In the genomic region with DNA sequence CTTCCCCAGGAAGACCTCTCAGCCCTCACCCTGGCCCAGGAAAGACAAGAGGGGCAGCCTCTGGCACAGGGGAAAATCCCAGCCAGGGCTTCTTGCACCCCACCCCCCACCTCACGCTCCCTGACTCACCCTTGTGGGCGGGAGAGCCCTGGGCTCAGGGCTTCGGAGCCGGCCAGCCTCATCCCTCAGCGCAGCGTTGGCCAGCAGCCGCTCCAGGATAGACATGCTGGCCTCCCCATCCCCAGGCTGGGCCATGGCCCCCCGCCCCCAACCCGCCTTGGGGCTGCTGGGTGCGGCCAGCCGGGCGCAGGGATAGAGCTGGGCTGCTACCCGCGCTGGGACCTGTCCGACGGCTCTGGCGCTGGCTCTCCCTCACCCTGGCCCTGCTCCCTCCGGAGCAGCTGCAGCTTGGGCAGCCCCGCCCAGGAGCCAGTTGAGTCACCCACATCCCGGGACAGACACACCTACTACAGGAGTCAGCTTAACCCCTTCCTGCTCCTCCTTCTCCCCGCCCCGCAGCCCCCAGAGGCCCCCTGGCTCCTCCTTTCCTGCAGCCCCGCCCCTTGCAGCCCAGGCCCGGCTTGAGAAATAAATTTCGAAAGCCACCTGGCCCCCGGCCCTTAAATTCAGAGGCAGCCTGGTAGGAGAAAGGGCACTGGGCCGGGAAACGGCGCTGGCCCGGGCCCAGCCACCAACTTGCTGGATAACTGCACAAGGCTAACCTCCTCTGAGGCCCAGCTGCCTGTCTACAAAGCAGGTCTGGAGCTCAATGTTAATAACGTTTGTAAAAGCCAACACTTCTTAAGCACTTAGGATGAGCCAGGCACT, we compare ENCODE assay signal across 1 cellular context.
TF ChIP-seq lines count a peak whose summit lies in the region.

No MANE protein-coding gene starts in this region.

TF ChIP-seq in HEK293, 187 proteins besides CTCF, POLR2A, EP300 and RAD21 (continued from another document and continues in another):
- TF ChIP-seq ZNF530 (tag by site-specific recombination; IDR thresholded peaks at IDR 0.05; ENCODE audit: low read depth) (no peak), ZNF121 (tag by site-specific recombination; IDR thresholded peaks at IDR 0.05) (no peak), TCF7L2 (IDR thresholded peaks at IDR 0.05; ENCODE audit: borderline replicate concordance, low read depth, low read length) (no peak), ZNF664 (tag by site-specific recombination; IDR thresholded peaks at IDR 0.05) (no peak), ZNF202 (tag by site-specific recombination; IDR thresholded peaks at IDR 0.05; ENCODE audit: borderline replicate concordance) (no peak), SP7 (tag by site-specific recombination; IDR thresholded peaks at IDR 0.05) (0 out of 2 replicates have a peak, but pooled peaks have one; percentile 41), ZNF426 (tag by site-specific recombination; IDR thresholded peaks at IDR 0.05) (no peak), MYNN (tag by site-specific recombination; IDR thresholded peaks at IDR 0.05; ENCODE audit: borderline replicate concordance) (no peak), ZBTB17 (tag by site-specific recombination; IDR thresholded peaks at IDR 0.05) (no peak), ZNF146 (tag by site-specific recombination; IDR thresholded peaks at IDR 0.05) (no peak), ZNF791 (tag by site-specific recombination; IDR thresholded peaks at IDR 0.05) (no peak), ZNF248 (tag by site-specific recombination; IDR thresholded peaks at IDR 0.05) (no peak), ZNF76 (tag by site-specific recombination; IDR thresholded peaks at IDR 0.05; ENCODE audit: borderline replicate concordance, low read depth) (no peak), ZBTB20 (tag by site-specific recombination; IDR thresholded peaks at IDR 0.05) (peak; percentile 39; the same call in 1 of the 2 replicates), ZNF221 (tag by site-specific recombination; IDR thresholded peaks at IDR 0.05; ENCODE audit: borderline replicate concordance) (no peak), FEZF1 (tag by site-specific recombination; IDR thresholded peaks at IDR 0.05) (no peak), ZNF701 (tag by site-specific recombination; IDR thresholded peaks at IDR 0.05) (no peak), ZNF274 (IDR thresholded peaks at IDR 0.05; ENCODE audit: low read length) (no peak), ZNF274 (tag by site-specific recombination; IDR thresholded peaks at IDR 0.05; ENCODE audit: borderline replicate concordance) (no peak), ZNF544 (tag by site-specific recombination; IDR thresholded peaks at IDR 0.05) (no peak), SETDB1 (IDR thresholded peaks at IDR 0.05; ENCODE audit: insufficient read length, low read length) (no peak), KLF16 (tag by site-specific recombination; IDR thresholded peaks at IDR 0.05) (peak; percentile 51; the same call in 1 of the 2 replicates), ZNF510 (tag by site-specific recombination; IDR thresholded peaks at IDR 0.05; ENCODE audit: insufficient replicate concordance) (no peak), ZBTB1 (tag by site-specific recombination; IDR thresholded peaks at IDR 0.05) (no peak), ZNF768 (tag by site-specific recombination; IDR thresholded peaks at IDR 0.05) (no peak), ZNF837 (tag by site-specific recombination; IDR thresholded peaks at IDR 0.05) (no peak), ZNF394 (tag by site-specific recombination; IDR thresholded peaks at IDR 0.05; ENCODE audit: borderline replicate concordance) (peak; percentile 70; the same call in 1 of the 2 replicates), BCL11A (tag by site-specific recombination; IDR thresholded peaks at IDR 0.05; ENCODE audit: low read depth) (no peak), ZNF596 (tag by site-specific recombination; IDR thresholded peaks at IDR 0.05) (no peak), ZNF341 (tag by site-specific recombination; IDR thresholded peaks at IDR 0.05; ENCODE audit: low read depth) (peak; percentile 73), GLI4 (tag by site-specific recombination; IDR thresholded peaks at IDR 0.05) (no peak), ZNF10 (tag by site-specific recombination; IDR thresholded peaks at IDR 0.05) (no peak), ZXDB (tag by site-specific recombination; IDR thresholded peaks at IDR 0.05) (no peak), ZNF16 (tag by site-specific recombination; IDR thresholded peaks at IDR 0.05; ENCODE audit: low read depth) (no peak), ZNF670 (tag by site-specific recombination; IDR thresholded peaks at IDR 0.05; ENCODE audit: low read depth) (no peak), GLIS1 (tag by site-specific recombination; IDR thresholded peaks at IDR 0.05) (no peak), ZNF621 (tag by site-specific recombination; IDR thresholded peaks at IDR 0.05) (no peak), WT1 (tag by site-specific recombination; IDR thresholded peaks at IDR 0.05) (no peak), GLIS2 (tag by site-specific recombination; IDR thresholded peaks at IDR 0.05) (peak; percentile 45), ZNF214 (tag by site-specific recombination; IDR thresholded peaks at IDR 0.05; ENCODE audit: borderline replicate concordance) (no peak), ZNF658 (tag by site-specific recombination; IDR thresholded peaks at IDR 0.05) (no peak), ZNF623 (tag by site-specific recombination; IDR thresholded peaks at IDR 0.05) (no peak), ZNF555 (tag by site-specific recombination; conservative IDR thresholded peaks at IDR 0.05) (no peak), ZNF677 (tag by site-specific recombination; IDR thresholded peaks at IDR 0.05) (no peak), ZNF404 (tag by site-specific recombination; IDR thresholded peaks at IDR 0.05) (no peak)
- TF ChIP-seq, protein P1, sequence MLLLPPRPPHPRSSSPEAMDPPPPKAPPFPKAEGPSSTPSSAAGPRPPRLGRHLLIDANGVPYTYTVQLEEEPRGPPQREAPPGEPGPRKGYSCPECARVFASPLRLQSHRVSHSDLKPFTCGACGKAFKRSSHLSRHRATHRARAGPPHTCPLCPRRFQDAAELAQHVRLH (tag by site-specific recombination; IDR thresholded peaks at IDR 0.05) = no peak
- TF ChIP-seq, protein P2, sequence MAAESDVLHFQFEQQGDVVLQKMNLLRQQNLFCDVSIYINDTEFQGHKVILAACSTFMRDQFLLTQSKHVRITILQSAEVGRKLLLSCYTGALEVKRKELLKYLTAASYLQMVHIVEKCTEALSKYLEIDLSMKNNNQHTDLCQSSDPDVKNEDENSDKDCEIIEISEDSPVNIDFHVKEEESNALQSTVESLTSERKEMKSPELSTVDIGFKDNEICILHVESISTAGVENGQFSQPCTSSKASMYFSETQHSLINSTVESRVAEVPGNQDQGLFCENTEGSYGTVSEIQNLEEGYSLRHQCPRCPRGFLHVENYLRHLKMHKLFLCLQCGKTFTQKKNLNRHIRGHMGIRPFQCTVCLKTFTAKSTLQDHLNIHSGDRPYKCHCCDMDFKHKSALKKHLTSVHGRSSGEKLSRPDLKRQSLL (tag by site-specific recombination; IDR thresholded peaks at IDR 0.05) = peak; percentile 86
- TF ChIP-seq, protein P3, sequence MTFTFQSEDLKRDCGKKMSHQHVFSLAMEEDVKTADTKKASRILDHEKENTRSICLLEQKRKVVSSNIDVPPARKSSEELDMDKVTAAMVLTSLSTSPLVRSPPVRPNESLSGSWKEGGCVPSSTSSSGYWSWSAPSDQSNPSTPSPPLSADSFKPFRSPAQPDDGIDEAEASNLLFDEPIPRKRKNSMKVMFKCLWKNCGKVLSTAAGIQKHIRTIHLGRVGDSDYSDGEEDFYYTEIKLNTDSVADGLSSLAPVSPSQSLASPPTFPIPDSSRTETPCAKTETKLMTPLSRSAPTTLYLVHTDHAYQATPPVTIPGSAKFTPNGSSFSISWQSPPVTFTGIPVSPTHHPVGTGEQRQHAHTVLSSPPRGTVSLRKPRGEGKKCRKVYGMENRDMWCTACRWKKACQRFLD (tag by site-specific recombination; IDR thresholded peaks at IDR 0.05) = no peak
- TF ChIP-seq, protein P4, sequence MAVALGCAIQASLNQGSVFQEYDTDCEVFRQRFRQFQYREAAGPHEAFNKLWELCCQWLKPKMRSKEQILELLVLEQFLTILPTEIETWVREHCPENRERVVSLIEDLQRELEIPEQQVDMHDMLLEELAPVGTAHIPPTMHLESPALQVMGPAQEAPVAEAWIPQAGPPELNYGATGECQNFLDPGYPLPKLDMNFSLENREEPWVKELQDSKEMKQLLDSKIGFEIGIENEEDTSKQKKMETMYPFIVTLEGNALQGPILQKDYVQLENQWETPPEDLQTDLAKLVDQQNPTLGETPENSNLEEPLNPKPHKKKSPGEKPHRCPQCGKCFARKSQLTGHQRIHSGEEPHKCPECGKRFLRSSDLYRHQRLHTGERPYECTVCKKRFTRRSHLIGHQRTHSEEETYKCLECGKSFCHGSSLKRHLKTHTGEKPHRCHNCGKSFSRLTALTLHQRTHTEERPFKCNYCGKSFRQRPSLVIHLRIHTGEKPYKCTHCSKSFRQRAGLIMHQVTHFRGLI (tag by site-specific recombination; IDR thresholded peaks at IDR 0.05) = peak; percentile 81
- TF ChIP-seq, protein P5, sequence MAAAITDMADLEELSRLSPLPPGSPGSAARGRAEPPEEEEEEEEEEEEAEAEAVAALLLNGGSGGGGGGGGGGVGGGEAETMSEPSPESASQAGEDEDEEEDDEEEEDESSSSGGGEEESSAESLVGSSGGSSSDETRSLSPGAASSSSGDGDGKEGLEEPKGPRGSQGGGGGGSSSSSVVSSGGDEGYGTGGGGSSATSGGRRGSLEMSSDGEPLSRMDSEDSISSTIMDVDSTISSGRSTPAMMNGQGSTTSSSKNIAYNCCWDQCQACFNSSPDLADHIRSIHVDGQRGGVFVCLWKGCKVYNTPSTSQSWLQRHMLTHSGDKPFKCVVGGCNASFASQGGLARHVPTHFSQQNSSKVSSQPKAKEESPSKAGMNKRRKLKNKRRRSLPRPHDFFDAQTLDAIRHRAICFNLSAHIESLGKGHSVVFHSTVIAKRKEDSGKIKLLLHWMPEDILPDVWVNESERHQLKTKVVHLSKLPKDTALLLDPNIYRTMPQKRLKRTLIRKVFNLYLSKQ (tag by site-specific recombination; IDR thresholded peaks at IDR 0.05; ENCODE audit: borderline replicate concordance) = no peak
- TF ChIP-seq, protein P6, sequence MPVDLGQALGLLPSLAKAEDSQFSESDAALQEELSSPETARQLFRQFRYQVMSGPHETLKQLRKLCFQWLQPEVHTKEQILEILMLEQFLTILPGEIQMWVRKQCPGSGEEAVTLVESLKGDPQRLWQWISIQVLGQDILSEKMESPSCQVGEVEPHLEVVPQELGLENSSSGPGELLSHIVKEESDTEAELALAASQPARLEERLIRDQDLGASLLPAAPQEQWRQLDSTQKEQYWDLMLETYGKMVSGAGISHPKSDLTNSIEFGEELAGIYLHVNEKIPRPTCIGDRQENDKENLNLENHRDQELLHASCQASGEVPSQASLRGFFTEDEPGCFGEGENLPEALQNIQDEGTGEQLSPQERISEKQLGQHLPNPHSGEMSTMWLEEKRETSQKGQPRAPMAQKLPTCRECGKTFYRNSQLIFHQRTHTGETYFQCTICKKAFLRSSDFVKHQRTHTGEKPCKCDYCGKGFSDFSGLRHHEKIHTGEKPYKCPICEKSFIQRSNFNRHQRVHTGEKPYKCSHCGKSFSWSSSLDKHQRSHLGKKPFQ (tag by site-specific recombination; IDR thresholded peaks at IDR 0.05) = no peak
- TF ChIP-seq, protein P7, sequence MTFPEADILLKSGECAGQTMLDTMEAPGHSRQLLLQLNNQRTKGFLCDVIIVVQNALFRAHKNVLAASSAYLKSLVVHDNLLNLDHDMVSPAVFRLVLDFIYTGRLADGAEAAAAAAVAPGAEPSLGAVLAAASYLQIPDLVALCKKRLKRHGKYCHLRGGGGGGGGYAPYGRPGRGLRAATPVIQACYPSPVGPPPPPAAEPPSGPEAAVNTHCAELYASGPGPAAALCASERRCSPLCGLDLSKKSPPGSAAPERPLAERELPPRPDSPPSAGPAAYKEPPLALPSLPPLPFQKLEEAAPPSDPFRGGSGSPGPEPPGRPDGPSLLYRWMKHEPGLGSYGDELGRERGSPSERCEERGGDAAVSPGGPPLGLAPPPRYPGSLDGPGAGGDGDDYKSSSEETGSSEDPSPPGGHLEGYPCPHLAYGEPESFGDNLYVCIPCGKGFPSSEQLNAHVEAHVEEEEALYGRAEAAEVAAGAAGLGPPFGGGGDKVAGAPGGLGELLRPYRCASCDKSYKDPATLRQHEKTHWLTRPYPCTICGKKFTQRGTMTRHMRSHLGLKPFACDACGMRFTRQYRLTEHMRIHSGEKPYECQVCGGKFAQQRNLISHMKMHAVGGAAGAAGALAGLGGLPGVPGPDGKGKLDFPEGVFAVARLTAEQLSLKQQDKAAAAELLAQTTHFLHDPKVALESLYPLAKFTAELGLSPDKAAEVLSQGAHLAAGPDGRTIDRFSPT (tag by site-specific recombination; IDR thresholded peaks at IDR 0.05) = peak; percentile 14; the same call in 1 of the 2 replicates
- TF ChIP-seq, protein P8, sequence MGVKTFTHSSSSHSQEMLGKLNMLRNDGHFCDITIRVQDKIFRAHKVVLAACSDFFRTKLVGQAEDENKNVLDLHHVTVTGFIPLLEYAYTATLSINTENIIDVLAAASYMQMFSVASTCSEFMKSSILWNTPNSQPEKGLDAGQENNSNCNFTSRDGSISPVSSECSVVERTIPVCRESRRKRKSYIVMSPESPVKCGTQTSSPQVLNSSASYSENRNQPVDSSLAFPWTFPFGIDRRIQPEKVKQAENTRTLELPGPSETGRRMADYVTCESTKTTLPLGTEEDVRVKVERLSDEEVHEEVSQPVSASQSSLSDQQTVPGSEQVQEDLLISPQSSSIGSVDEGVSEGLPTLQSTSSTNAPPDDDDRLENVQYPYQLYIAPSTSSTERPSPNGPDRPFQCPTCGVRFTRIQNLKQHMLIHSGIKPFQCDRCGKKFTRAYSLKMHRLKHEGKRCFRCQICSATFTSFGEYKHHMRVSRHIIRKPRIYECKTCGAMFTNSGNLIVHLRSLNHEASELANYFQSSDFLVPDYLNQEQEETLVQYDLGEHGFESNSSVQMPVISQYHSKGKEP (tag by site-specific recombination; IDR thresholded peaks at IDR 0.05) = no peak
- TF ChIP-seq, protein P9, sequence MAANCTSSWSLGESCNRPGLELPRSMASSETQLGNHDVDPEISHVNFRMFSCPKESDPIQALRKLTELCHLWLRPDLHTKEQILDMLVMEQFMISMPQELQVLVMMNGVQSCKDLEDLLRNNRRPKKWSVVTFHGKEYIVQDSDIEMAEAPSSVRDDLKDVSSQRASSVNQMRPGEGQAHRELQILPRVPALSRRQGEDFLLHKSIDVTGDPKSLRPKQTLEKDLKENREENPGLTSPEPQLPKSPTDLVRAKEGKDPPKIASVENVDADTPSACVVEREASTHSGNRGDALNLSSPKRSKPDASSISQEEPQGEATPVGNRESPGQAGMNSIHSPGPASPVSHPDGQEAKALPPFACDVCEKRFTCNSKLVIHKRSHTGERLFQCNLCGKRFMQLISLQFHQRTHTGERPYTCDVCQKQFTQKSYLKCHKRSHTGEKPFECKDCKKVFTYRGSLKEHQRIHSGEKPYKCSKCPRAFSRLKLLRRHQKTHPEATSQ (tag by site-specific recombination; IDR thresholded peaks at IDR 0.05) = no peak
